ENCODE assay signal across 9 cellular contexts in genomic region chr19:3655402-3656072, GRCh38. TPM values are rescaled to one million over a fixed set of nuclear protein-coding genes. Genes with fewer than 3 reads are reported as not detected.
A peak's percentile ranks its signal among the peaks of the same experiment; 100 is the strongest.
DNase-seq lines count a peak whose midpoint lies in the region; ATAC-seq and TF ChIP-seq lines count a peak whose summit lies in the region.
"Had no signal": no experiment of that assay in that cellular context is flagged by ENCODE, and none has a peak within 500 bp of the region (broad histone marks: within the 10 kb centered on the region; RNA-seq: fewer than 3 reads in every experiment).

No MANE protein-coding gene starts in this region.

- H3K4me1 Mint-ChIP-seq in brain (no peaks in the 10 kb centered on the region), WTC11 (no peaks in the 10 kb centered on the region)

- no peaks in the 10 kb centered on the region for H3K27me3 Mint-ChIP-seq in brain
- H3K27me3 Mint-ChIP-seq in WTC11 (ENCODE audit: low read depth) = no peaks in the 10 kb centered on the region

- peaks cover 0 to 3% (median 0%) of the 10 kb centered on the region in 5 experiments for H3K9me3 Mint-ChIP-seq in brain
- no peaks in the 10 kb centered on the region for H3K9me3 Mint-ChIP-seq in WTC11

- TF ChIP-seq CTCF in AG09309 (IDR thresholded peaks at IDR 0.05; ENCODE audit: control insufficient read depth, insufficient read depth, low read depth, low read length, missing control alignments) (no peak), brain (conservative IDR thresholded peaks at IDR 0.05) (no peak), WTC11 (IDR thresholded peaks at IDR 0.05) (no peak)

- H3K4me3 ChIP-seq in AG09309 (ENCODE audit: control insufficient read depth, low read depth, low read length) = no peak overlapping the region

- CTCF ChIA-PET in WTC11 (lab: Charles Lee) = interaction anchor here (1.0 to 1.3 kb wide), 3 partner anchors 10 to 37 kb away, joined by 4 to 5 read pairs (median 5); no protein-coding TSS in a partner anchor

- POLR2A ChIA-PET in WTC11 (lab: Charles Lee) = no interaction called here

- H3K36me3 Mint-ChIP-seq in brain (peaks cover 44% of the 10 kb centered on the region), WTC11 (peaks cover 12% of the 10 kb centered on the region)

- H3K4me3 Mint-ChIP-seq in brain = no peak overlapping the region
- no peak overlapping the region for H3K4me3 Mint-ChIP-seq in WTC11

- ATAC-seq in GM19463 (IDR thresholded peaks at IDR 0.05; ENCODE audit: unreplicated experiment) (no peak), HG02798 (IDR thresholded peaks at IDR 0.05; ENCODE audit: poor library complexity, unreplicated experiment) (no peak), WTC11 (no peak)

- H3K27ac Mint-ChIP-seq in brain (peak overlapping the region in 3 of 5 experiments; percentile 72 to 92 (median 76)), WTC11 (no peak overlapping the region)

- DNase-seq in AG09309 (ENCODE audit: low read depth) (peak; percentile 71), Kasumi-1 (lab: John Stamatoyannopoulos, UW) (peak; percentile 18 to 23), middle frontal gyrus (ENCODE audit: extremely low spot score, low spot score) (peak; percentile 39), OCI-M2 (lab: John Stamatoyannopoulos, UW; ENCODE audit: unreplicated experiment) (no peak), WTC11 (ENCODE audit: low spot score) (no peak)
- DNase-seq: DND-41 had no signal

TF ChIP-seq in WTC11, 78 proteins besides CTCF, POLR2A, EP300 and RAD21:
- TF ChIP-seq EMX1 (CRISPR knock-in tag; IDR thresholded peaks at IDR 0.05) = no peak
- no peak for TF ChIP-seq MLX (CRISPR knock-in tag; IDR thresholded peaks at IDR 0.05)
- TF ChIP-seq ATF2 (CRISPR knock-in tag; IDR thresholded peaks at IDR 0.05; ENCODE audit: borderline replicate concordance, low read depth) = no peak
- no peak for TF ChIP-seq RELA (CRISPR knock-in tag; IDR thresholded peaks at IDR 0.05; ENCODE audit: borderline replicate concordance)
- TF ChIP-seq HMGA2 (CRISPR knock-in tag; IDR thresholded peaks at IDR 0.05) = no peak
- no peak for TF ChIP-seq GRHL2 (CRISPR knock-in tag; IDR thresholded peaks at IDR 0.05; ENCODE audit: insufficient replicate concordance, severe bottlenecking)

RNA-seq across cellular contexts. Expression of gene CACTIN, which starts 28.9 kb away (rescaled TPM):
- 31.8 TPM for polyA plus RNA-seq in brain (ENCODE audit: insufficient read depth, low read depth, low replicate concordance)
- total RNA-seq in WTC11 (2021) = 39.3 to 43.0 TPM (median 42.2 TPM) in 3 replicates

RNA-seq across cellular contexts. Expression of gene PIP5K1C, which starts 44.7 kb away (rescaled TPM):
- polyA plus RNA-seq in brain (ENCODE audit: insufficient read depth, low read depth, low replicate concordance) = 51.0 TPM
- 34.0 to 36.2 TPM (median 36.0 TPM) in 3 replicates for total RNA-seq in WTC11 (2021)

RNA-seq across cellular contexts. Expression of gene TBXA2R, which starts 48.9 kb away (rescaled TPM):
- 2.2 TPM for polyA plus RNA-seq in brain (ENCODE audit: insufficient read depth, low read depth, low replicate concordance)
- 1.0 to 1.4 TPM (median 1.3 TPM) in 3 replicates for total RNA-seq in WTC11 (2021)

RNA-seq across cellular contexts. Expression of gene TJP3, which starts 52.6 kb away (rescaled TPM):
- 3.8 TPM for polyA plus RNA-seq in brain (ENCODE audit: insufficient read depth, low read depth, low replicate concordance)
- total RNA-seq in WTC11 (2021) = 36.2 to 44.0 TPM (median 39.7 TPM) in 3 replicates

Comparison
In these comparisons a context has a peak if more than half of its experiments do, and no peak if none do; other contexts are left out.
1. DNase-seq: peak in AG09309 (single experiment), Kasumi-1 (2 of 2) and middle frontal gyrus (single experiment); none in OCI-M2 (single experiment) and WTC11 (single experiment).